8 cellular contexts compared by ENCODE assay signal in genomic region chr11:6443269-6444003, GRCh38. TPM values are rescaled to one million over a fixed set of nuclear protein-coding genes. Genes with fewer than 3 reads are reported as not detected.
DNase-seq lines count a peak whose midpoint lies in the region; ATAC-seq and TF ChIP-seq lines count a peak whose summit lies in the region.

No MANE protein-coding gene starts in this region.

- TF ChIP-seq CTCF in 22Rv1 (IDR thresholded peaks at IDR 0.05), result peak; percentile 84
- peak; percentile 87 for TF ChIP-seq CTCF in GM13976 (IDR thresholded peaks at IDR 0.05; ENCODE audit: borderline replicate concordance, control extremely low read depth, extremely low read depth, insufficient read depth, missing control alignments)
- peak in 5 of 7 experiments; percentile 44 to 84 (median 79) for TF ChIP-seq CTCF in stomach (IDR thresholded peaks at IDR 0.05)

- 20 to 29% (median 25%) methylated on average over 5 of the region's 5 CpGs for WGBS in stomach, 5 donors

- H3K4me3 Mint-ChIP-seq in activated CD8-positive, alpha-beta memory T cell treated with anti-CD3 and anti-CD28 coated beads, Interleukin-2, amount 10 ng/mL, durations not matched to agents 7 days and 5 days, result no peak overlapping the region
- H3K4me3 Mint-ChIP-seq in natural killer cell treated with Interleukin-12 subunit alpha and Interleukin-12 subunit beta and Interleukin-15 and Interleukin-18, amount 100 ng/mL, for 72 hours, result no peak overlapping the region

- H3K27ac ChIP-seq in 22Rv1, result no peak overlapping the region
- peak overlapping the region in 1 of 5 donors; percentile 18 for H3K27ac ChIP-seq in stomach

- ATAC-seq in HG02884 (IDR thresholded peaks at IDR 0.05; ENCODE audit: unreplicated experiment), result peak; percentile 82
- ATAC-seq in activated CD8-positive, alpha-beta memory T cell treated with anti-CD3 and anti-CD28 coated beads, Interleukin-2, amount 10 ng/mL, durations not matched to agents 7 days and 5 days, result peak; percentile 85
- ATAC-seq in natural killer cell treated with Interleukin-12 subunit alpha and Interleukin-12 subunit beta and Interleukin-15 and Interleukin-18, amount 100 ng/mL, for 72 hours, result peak; percentile 78 to 84

- DNase-seq in GM13976 (ENCODE audit: low spot score) (peak; percentile 73), NCI-H82 treated with DMSO at 0.1 percent for 48 hours (lab: John Stamatoyannopoulos, UW; ENCODE audit: unreplicated experiment) (peak; percentile 6), erythroblast (lab: John Stamatoyannopoulos, UW) (peak; percentile 57 to 73), stomach (peak; percentile 63)
- peak; percentile 69 for DNase-seq in activated CD8-positive, alpha-beta memory T cell treated with anti-CD3 and anti-CD28 coated beads, Interleukin-2, amount 10 ng/mL, durations not matched to agents 7 days and 5 days
- peak; percentile 68 for DNase-seq in natural killer cell treated with Interleukin-12 subunit alpha and Interleukin-12 subunit beta and Interleukin-15 and Interleukin-18, amount 100 ng/mL, for 72 hours (ENCODE audit: low spot score)

- H3K27me3 Mint-ChIP-seq in activated CD8-positive, alpha-beta memory T cell treated with anti-CD3 and anti-CD28 coated beads, Interleukin-2, amount 10 ng/mL, durations not matched to agents 7 days and 5 days, result no peaks in the 10 kb centered on the region
- H3K27me3 Mint-ChIP-seq in natural killer cell treated with Interleukin-12 subunit alpha and Interleukin-12 subunit beta and Interleukin-15 and Interleukin-18, amount 100 ng/mL, for 72 hours, result no peaks in the 10 kb centered on the region

- H3K4me1 Mint-ChIP-seq in activated CD8-positive, alpha-beta memory T cell treated with anti-CD3 and anti-CD28 coated beads, Interleukin-2, amount 10 ng/mL, durations not matched to agents 7 days and 5 days, result no peaks in the 10 kb centered on the region
- no peaks in the 10 kb centered on the region for H3K4me1 Mint-ChIP-seq in natural killer cell treated with Interleukin-12 subunit alpha and Interleukin-12 subunit beta and Interleukin-15 and Interleukin-18, amount 100 ng/mL, for 72 hours (ENCODE audit: low read depth in 2 of 2)

- CTCF ChIA-PET in activated CD8-positive, alpha-beta memory T cell treated with anti-CD3 and anti-CD28 coated beads, Interleukin-2, amount 10 ng/mL, durations not matched to agents 7 days and 5 days (lab: Charles Lee), result interaction anchor here (0.6 to 15.2 kb wide), 30 partner anchors 9 to 240 kb away, joined by 3 to 571 read pairs (median 4); partner anchors contain the start of genes APBB1, ARFIP2, MRPL17 and SMPD1

- no peaks in the 10 kb centered on the region for H3K27me3 ChIP-seq in stomach

- no peak for TF ChIP-seq EP300 in stomach (IDR thresholded peaks at IDR 0.05)

- intact Hi-C loops in stomach (cut with DNase I; ENCODE audit: low total_unique reads), result loop anchor here (5.0 kb wide), 1 partner anchor 61 kb away; no protein-coding TSS in a partner anchor

- no peaks in the 10 kb centered on the region for H3K9me3 Mint-ChIP-seq in activated CD8-positive, alpha-beta memory T cell treated with anti-CD3 and anti-CD28 coated beads, Interleukin-2, amount 10 ng/mL, durations not matched to agents 7 days and 5 days (ENCODE audit: low read depth)
- H3K9me3 Mint-ChIP-seq in natural killer cell treated with Interleukin-12 subunit alpha and Interleukin-12 subunit beta and Interleukin-15 and Interleukin-18, amount 100 ng/mL, for 72 hours, result no peaks in the 10 kb centered on the region

- H3K36me3 ChIP-seq in stomach, result peaks cover under 1 to 12% (median 11%) of the 10 kb centered on the region in 4 donors

- peaks cover 0 to 10% (median 3%) of the 10 kb centered on the region in 4 donors for H3K4me1 ChIP-seq in stomach

- no peak overlapping the region for H3K27ac Mint-ChIP-seq in activated CD8-positive, alpha-beta memory T cell treated with anti-CD3 and anti-CD28 coated beads, Interleukin-2, amount 10 ng/mL, durations not matched to agents 7 days and 5 days
- H3K27ac Mint-ChIP-seq in natural killer cell treated with Interleukin-12 subunit alpha and Interleukin-12 subunit beta and Interleukin-15 and Interleukin-18, amount 100 ng/mL, for 72 hours, result no peak overlapping the region

- no peak overlapping the region for H3K4me3 ChIP-seq in stomach

- H3K9me3 ChIP-seq in stomach, result no peaks in the 10 kb centered on the region

- no peaks in the 10 kb centered on the region for H3K36me3 Mint-ChIP-seq in activated CD8-positive, alpha-beta memory T cell treated with anti-CD3 and anti-CD28 coated beads, Interleukin-2, amount 10 ng/mL, durations not matched to agents 7 days and 5 days
- H3K36me3 Mint-ChIP-seq in natural killer cell treated with Interleukin-12 subunit alpha and Interleukin-12 subunit beta and Interleukin-15 and Interleukin-18, amount 100 ng/mL, for 72 hours, result no peaks in the 10 kb centered on the region

- TF ChIP-seq POLR2A in erythroblast (IDR thresholded peaks at IDR 0.05; ENCODE audit: low read length), result no peak
- TF ChIP-seq POLR2A in stomach (IDR thresholded peaks at IDR 0.05), result no peak

- in situ Hi-C loops in GM13976 (cut with MboI; ENCODE audit: low sequenced_read_pairs, unreplicated experiment), result loop anchor here (5.0 kb wide), 1 partner anchor 61 kb away; no protein-coding TSS in a partner anchor

RNA-seq across cellular contexts. Expression of gene HPX, which starts 2.6 kb away (rescaled TPM):
- total RNA-seq in activated CD8-positive, alpha-beta memory T cell treated with anti-CD3 and anti-CD28 coated beads, Interleukin-2, amount 10 ng/mL, durations not matched to agents 7 days and 5 days, result under 1 TPM in 1 of 2 experiments, not detected in 1; 0.76 TPM
- under 1 TPM; 0.76 to 0.92 TPM for total RNA-seq in natural killer cell treated with Interleukin-12 subunit alpha and Interleukin-12 subunit beta and Interleukin-15 and Interleukin-18, amount 100 ng/mL, for 72 hours
- 10 to 100 TPM in 1 of 5 donors, not detected in 4; 27.2 TPM for total RNA-seq in stomach
- polyA plus RNA-seq in stomach, result 1 to 10 TPM in 2 of 3 donors, under 1 TPM in 1; 0.31 to 2.0 (median 1.5) TPM

RNA-seq across cellular contexts. Expression of gene APBB1, which starts 24.5 kb away (rescaled TPM):
- 10 to 100 TPM; 38.7 to 43.4 TPM for total RNA-seq in activated CD8-positive, alpha-beta memory T cell treated with anti-CD3 and anti-CD28 coated beads, Interleukin-2, amount 10 ng/mL, durations not matched to agents 7 days and 5 days
- total RNA-seq in natural killer cell treated with Interleukin-12 subunit alpha and Interleukin-12 subunit beta and Interleukin-15 and Interleukin-18, amount 100 ng/mL, for 72 hours, result 10 to 100 TPM; 25.5 to 27.5 TPM
- 10 to 100 TPM; 19.4 to 60.1 (median 26.6) TPM for total RNA-seq in stomach
- polyA plus RNA-seq in stomach, result 10 to 100 TPM; 18.8 to 22.8 (median 19.5) TPM

RNA-seq across cellular contexts. Expression of gene TRIM3, which starts 30.3 kb away (rescaled TPM):
- 1 to 10 TPM; 4.8 to 5.1 TPM for total RNA-seq in activated CD8-positive, alpha-beta memory T cell treated with anti-CD3 and anti-CD28 coated beads, Interleukin-2, amount 10 ng/mL, durations not matched to agents 7 days and 5 days
- 1 to 10 TPM; 6.1 to 7.7 TPM for total RNA-seq in natural killer cell treated with Interleukin-12 subunit alpha and Interleukin-12 subunit beta and Interleukin-15 and Interleukin-18, amount 100 ng/mL, for 72 hours
- total RNA-seq in stomach, result 100 to 1,000 TPM in 1 of 5 donors, 10 to 100 TPM in 4; 10.9 to 474 (median 34.2) TPM
- polyA plus RNA-seq in stomach, result 10 to 100 TPM; 12.8 to 50.1 (median 16.7) TPM

RNA-seq across cellular contexts. Expression of gene ARFIP2, which starts 37.7 kb away (rescaled TPM):
- 10 to 100 TPM; 33.5 to 39.3 TPM for total RNA-seq in activated CD8-positive, alpha-beta memory T cell treated with anti-CD3 and anti-CD28 coated beads, Interleukin-2, amount 10 ng/mL, durations not matched to agents 7 days and 5 days
- 10 to 100 TPM; 50.8 to 71.7 TPM for total RNA-seq in natural killer cell treated with Interleukin-12 subunit alpha and Interleukin-12 subunit beta and Interleukin-15 and Interleukin-18, amount 100 ng/mL, for 72 hours
- 10 to 100 TPM; 44.0 to 91.1 (median 76.4) TPM for total RNA-seq in stomach
- 10 to 100 TPM; 44.8 to 69.7 (median 52.0) TPM for polyA plus RNA-seq in stomach

RNA-seq across cellular contexts. Expression of gene TIMM10B, which starts 37.9 kb away (rescaled TPM):
- 10 to 100 TPM; 29.2 to 47.0 TPM for total RNA-seq in activated CD8-positive, alpha-beta memory T cell treated with anti-CD3 and anti-CD28 coated beads, Interleukin-2, amount 10 ng/mL, durations not matched to agents 7 days and 5 days
- 10 to 100 TPM; 44.1 to 57.4 TPM for total RNA-seq in natural killer cell treated with Interleukin-12 subunit alpha and Interleukin-12 subunit beta and Interleukin-15 and Interleukin-18, amount 100 ng/mL, for 72 hours
- total RNA-seq in stomach, result 100 to 1,000 TPM in 1 of 5 donors, 10 to 100 TPM in 3, 1 to 10 TPM in 1; 9.3 to 103 (median 25.9) TPM
- polyA plus RNA-seq in stomach, result 10 to 100 TPM; 14.9 to 25.8 (median 25.3) TPM

Comparison
In these comparisons a context has a peak if more than half of its experiments do, and no peak if none do; other contexts are left out.
1. DNase-seq: peak in every context shown above with its lines; median percentile 73 in GM13976; 69 in activated CD8-positive, alpha-beta memory T cell treated with anti-CD3 and anti-CD28 coated beads, Interleukin-2, amount 10 ng/mL, durations not matched to agents 7 days and 5 days; 68 in natural killer cell treated with Interleukin-12 subunit alpha and Interleukin-12 subunit beta and Interleukin-15 and Interleukin-18, amount 100 ng/mL, for 72 hours; 65 in erythroblast; 63 in stomach; 6 in NCI-H82 treated with DMSO at 0.1 percent for 48 hours.